In the genomic region with DNA sequence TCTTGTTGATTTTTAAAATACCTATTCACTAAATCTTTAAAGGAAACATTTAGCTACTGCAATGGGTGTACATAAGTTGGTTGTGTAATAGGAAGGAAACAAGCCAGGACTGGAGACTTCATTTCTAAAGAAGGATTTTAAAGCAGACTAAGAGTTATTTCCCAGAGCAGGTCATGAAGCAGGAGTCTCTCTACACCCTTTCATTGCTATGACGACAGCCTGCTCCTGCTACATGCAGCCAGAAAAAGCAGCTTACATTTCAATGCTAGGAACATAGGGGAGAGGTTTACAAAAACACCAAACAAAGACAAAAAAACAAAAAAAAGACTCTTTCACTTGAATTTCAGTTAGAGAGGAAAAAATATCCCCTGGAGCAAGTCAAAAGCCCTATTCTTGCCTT, we compare ENCODE assay signal across 12 cellular contexts. TPM values are rescaled to one million over a fixed set of nuclear protein-coding genes. Genes with fewer than 3 reads are reported as not detected.
DNase-seq lines count a peak whose midpoint lies in the region; ATAC-seq and TF ChIP-seq lines count a peak whose summit lies in the region.
"Had no signal": no experiment of that assay in that cellular context is flagged by ENCODE, and none has a peak within 500 bp of the region (broad histone marks: within the 10 kb centered on the region; RNA-seq: fewer than 3 reads in every experiment).

No MANE protein-coding gene starts in this region.

- TF ChIP-seq CTCF in gastrocnemius medialis (IDR thresholded peaks at IDR 0.05 in 4 of 5, conservative IDR thresholded peaks at IDR 0.05 in 1 of 5) (no peak), GM10266 (IDR thresholded peaks at IDR 0.05; ENCODE audit: control insufficient read depth, insufficient read depth, low read depth, missing control alignments) (no peak)

- ATAC-seq in gastrocnemius medialis, result no peak
- no peak for ATAC-seq in GM19397 (IDR thresholded peaks at IDR 0.05; ENCODE audit: unreplicated experiment)
- ATAC-seq: stimulated activated effector memory CD8-positive, alpha-beta T cell treated with anti-CD3 and anti-CD28 coated beads, Interleukin-12 subunit alpha, Interleukin-12 subunit beta, amount 100 ng/mL, for 72 hours had no signal

- intact Hi-C loops in gastrocnemius medialis (cut with DNase I; ENCODE audit: low total_unique reads), result no loop called here

- DNase-seq in dermis blood vessel endothelial cell, result peak; percentile 31
- peak; percentile 81 for DNase-seq in iris pigment epithelial cell (ENCODE audit: low read depth)
- no peak for DNase-seq in gastrocnemius medialis
- no peak for DNase-seq in stimulated activated CD4-positive, alpha-beta T cell treated with anti-CD3 and anti-CD28 coated beads, Interleukin-12 subunit alpha, Interleukin-12 subunit beta, amount 100 ng/mL, for 4 hours
- DNase-seq in GM10266 (ENCODE audit: extremely low spot score), result no peak
- DNase-seq in NCI-H2227 treated with DMSO at 0.1 percent for 48 hours (lab: John Stamatoyannopoulos, UW), result no peak
- DNase-seq: NCI-H774 had no signal

- H3K36me3 ChIP-seq in HUES48 (ENCODE audit: control insufficient read depth, insufficient read depth, low read length), result no peaks in the 10 kb centered on the region
- no peaks in the 10 kb centered on the region for H3K36me3 ChIP-seq in gastrocnemius medialis
- H3K36me3 ChIP-seq: cardiac muscle cell had no signal

- H3K9me3 ChIP-seq in HUES48 (ENCODE audit: control insufficient read depth, insufficient read depth, low read length) (peaks cover 6% of the 10 kb centered on the region; the same call in 1 of the 2 replicates), gastrocnemius medialis (no peaks in the 10 kb centered on the region)

- H3K27me3 ChIP-seq in HUES48 (ENCODE audit: control insufficient read depth, insufficient read depth, low read length) (peaks cover 12% of the 10 kb centered on the region), gastrocnemius medialis (no peaks in the 10 kb centered on the region)
- H3K27me3 ChIP-seq: cardiac muscle cell had no signal

- TF ChIP-seq POLR2A in gastrocnemius medialis (IDR thresholded peaks at IDR 0.05), result peak; percentile 25 to 35

- no peak overlapping the region for H3K4me3 ChIP-seq in HUES48 (ENCODE audit: low read depth, low read length)
- peak overlapping the region; percentile 21 to 54 (median 48) for H3K4me3 ChIP-seq in gastrocnemius medialis
- H3K4me3 ChIP-seq: cardiac muscle cell had no signal

- in situ Hi-C loops in gastrocnemius medialis (cut with MboI; ENCODE audit: low sequenced_read_pairs in 4 of 4), result loop anchor here in 1 of 4 donors (25.0 kb wide), 1 partner anchor 487 kb away; a partner anchor contains a TSS

- H3K4me1 ChIP-seq in HUES48 (ENCODE audit: control insufficient read depth, insufficient read depth, low read length), result peaks cover 49% of the 10 kb centered on the region
- peaks cover 12 to 24% of the 10 kb centered on the region in 2 donors for H3K4me1 ChIP-seq in gastrocnemius medialis

- H3K27ac ChIP-seq in HUES48 (ENCODE audit: low read depth, low read length), result peak overlapping the region; percentile 38
- peak overlapping the region; percentile 77 to 83 (median 80) for H3K27ac ChIP-seq in gastrocnemius medialis
- H3K27ac ChIP-seq: cardiac muscle cell had no signal

- no peak overlapping the region for H3K9ac ChIP-seq in HUES48 (ENCODE audit: low read depth, low read length)

RNA-seq across cellular contexts. Expression of a gene that starts 3.5 kb away (rescaled TPM):
- total RNA-seq in dermis blood vessel endothelial cell (158 and 779 TPM in 2 replicates), gastrocnemius medialis (100 to 1,000 TPM; 225 to 357 (median 273) TPM)
- total RNA-seq: activated CD8-positive, alpha-beta memory T cell treated with anti-CD3 and anti-CD28 coated beads for 36 hours; cardiac muscle cell had no signal

Comparison
In these comparisons a context has a peak if more than half of its experiments do, and no peak if none do; other contexts are left out.
1. DNase-seq: peak in dermis blood vessel endothelial cell (single experiment) and iris pigment epithelial cell (single experiment); none in gastrocnemius medialis (0 of 2), stimulated activated CD4-positive, alpha-beta T cell treated with anti-CD3 and anti-CD28 coated beads, Interleukin-12 subunit alpha, Interleukin-12 subunit beta, amount 100 ng/mL, for 4 hours (single experiment), GM10266 (single experiment) and NCI-H2227 treated with DMSO at 0.1 percent for 48 hours (single experiment).